Comparison of ENCODE assay signal across 1 cellular context in the genomic region with DNA sequence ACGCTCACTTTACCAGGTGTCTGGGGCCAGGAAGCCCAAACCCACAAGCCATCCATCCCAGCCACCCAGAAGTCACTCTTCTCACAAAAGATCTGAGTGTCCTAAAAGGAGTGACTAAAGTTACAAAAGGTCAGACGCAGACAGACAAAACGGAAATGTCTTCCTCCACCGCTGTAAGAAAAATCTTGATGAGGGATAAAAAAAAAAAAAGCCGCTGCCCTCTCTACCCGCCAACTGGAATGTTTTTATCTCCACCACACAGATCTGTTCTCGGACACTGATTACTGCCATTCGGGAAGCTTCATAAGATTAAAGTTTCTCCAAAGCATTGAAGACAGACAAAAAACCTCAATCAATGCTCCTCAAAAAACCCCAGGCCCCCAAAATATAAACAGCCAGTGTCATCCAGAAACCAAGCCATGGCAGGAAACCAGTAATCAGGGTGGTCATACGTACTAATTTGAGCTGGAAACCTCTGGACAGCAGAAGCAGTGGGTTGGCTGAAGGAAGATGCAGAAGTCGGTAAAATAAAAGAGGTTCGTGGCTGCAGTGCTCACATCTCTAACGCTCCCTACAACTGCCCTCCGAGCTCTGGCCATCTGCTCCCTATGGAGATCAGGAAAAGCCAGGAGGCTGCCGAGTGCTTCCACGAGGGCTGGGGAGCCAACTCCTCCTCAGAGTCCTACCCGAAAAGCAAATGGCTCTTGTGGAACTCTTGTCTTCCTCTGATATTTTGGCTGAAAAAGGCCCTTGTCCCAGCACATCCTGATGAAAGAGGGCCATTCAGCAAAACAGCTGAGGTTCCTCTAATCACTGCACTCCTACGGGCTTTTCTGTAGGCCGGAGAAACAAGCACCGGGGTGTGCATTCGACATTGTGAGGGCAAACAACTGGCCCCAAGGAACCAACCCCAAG.
TF ChIP-seq lines count a peak whose summit lies in the region.

No MANE protein-coding gene starts in this region.

TF ChIP-seq in SK-N-SH, 30 proteins besides CTCF, POLR2A, EP300 and RAD21 (continued from another document):
- TF ChIP-seq, protein P1, sequence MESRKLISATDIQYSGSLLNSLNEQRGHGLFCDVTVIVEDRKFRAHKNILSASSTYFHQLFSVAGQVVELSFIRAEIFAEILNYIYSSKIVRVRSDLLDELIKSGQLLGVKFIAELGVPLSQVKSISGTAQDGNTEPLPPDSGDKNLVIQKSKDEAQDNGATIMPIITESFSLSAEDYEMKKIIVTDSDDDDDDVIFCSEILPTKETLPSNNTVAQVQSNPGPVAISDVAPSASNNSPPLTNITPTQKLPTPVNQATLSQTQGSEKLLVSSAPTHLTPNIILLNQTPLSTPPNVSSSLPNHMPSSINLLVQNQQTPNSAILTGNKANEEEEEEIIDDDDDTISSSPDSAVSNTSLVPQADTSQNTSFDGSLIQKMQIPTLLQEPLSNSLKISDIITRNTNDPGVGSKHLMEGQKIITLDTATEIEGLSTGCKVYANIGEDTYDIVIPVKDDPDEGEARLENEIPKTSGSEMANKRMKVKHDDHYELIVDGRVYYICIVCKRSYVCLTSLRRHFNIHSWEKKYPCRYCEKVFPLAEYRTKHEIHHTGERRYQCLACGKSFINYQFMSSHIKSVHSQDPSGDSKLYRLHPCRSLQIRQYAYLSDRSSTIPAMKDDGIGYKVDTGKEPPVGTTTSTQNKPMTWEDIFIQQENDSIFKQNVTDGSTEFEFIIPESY (IDR thresholded peaks at IDR 0.05; ENCODE audit: borderline replicate concordance, low read depth): no peak
- TF ChIP-seq, protein P2, sequence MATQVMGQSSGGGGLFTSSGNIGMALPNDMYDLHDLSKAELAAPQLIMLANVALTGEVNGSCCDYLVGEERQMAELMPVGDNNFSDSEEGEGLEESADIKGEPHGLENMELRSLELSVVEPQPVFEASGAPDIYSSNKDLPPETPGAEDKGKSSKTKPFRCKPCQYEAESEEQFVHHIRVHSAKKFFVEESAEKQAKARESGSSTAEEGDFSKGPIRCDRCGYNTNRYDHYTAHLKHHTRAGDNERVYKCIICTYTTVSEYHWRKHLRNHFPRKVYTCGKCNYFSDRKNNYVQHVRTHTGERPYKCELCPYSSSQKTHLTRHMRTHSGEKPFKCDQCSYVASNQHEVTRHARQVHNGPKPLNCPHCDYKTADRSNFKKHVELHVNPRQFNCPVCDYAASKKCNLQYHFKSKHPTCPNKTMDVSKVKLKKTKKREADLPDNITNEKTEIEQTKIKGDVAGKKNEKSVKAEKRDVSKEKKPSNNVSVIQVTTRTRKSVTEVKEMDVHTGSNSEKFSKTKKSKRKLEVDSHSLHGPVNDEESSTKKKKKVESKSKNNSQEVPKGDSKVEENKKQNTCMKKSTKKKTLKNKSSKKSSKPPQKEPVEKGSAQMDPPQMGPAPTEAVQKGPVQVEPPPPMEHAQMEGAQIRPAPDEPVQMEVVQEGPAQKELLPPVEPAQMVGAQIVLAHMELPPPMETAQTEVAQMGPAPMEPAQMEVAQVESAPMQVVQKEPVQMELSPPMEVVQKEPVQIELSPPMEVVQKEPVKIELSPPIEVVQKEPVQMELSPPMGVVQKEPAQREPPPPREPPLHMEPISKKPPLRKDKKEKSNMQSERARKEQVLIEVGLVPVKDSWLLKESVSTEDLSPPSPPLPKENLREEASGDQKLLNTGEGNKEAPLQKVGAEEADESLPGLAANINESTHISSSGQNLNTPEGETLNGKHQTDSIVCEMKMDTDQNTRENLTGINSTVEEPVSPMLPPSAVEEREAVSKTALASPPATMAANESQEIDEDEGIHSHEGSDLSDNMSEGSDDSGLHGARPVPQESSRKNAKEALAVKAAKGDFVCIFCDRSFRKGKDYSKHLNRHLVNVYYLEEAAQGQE (IDR thresholded peaks at IDR 0.05; ENCODE audit: low read depth, low read length): no peak
- TF ChIP-seq TAF1 (IDR thresholded peaks at IDR 0.05; ENCODE audit: borderline replicate concordance, low read depth, low read length): no peak
- TF ChIP-seq, protein P3, sequence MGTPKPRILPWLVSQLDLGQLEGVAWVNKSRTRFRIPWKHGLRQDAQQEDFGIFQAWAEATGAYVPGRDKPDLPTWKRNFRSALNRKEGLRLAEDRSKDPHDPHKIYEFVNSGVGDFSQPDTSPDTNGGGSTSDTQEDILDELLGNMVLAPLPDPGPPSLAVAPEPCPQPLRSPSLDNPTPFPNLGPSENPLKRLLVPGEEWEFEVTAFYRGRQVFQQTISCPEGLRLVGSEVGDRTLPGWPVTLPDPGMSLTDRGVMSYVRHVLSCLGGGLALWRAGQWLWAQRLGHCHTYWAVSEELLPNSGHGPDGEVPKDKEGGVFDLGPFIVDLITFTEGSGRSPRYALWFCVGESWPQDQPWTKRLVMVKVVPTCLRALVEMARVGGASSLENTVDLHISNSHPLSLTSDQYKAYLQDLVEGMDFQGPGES (IDR thresholded peaks at IDR 0.05; ENCODE audit: low read depth, low read length): no peak
- TF ChIP-seq NFIC (IDR thresholded peaks at IDR 0.05; ENCODE audit: borderline replicate concordance): peak; percentile 33; the same call in 1 of the 2 replicates
- TF ChIP-seq, protein P4, sequence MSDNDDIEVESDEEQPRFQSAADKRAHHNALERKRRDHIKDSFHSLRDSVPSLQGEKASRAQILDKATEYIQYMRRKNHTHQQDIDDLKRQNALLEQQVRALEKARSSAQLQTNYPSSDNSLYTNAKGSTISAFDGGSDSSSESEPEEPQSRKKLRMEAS (IDR thresholded peaks at IDR 0.05; ENCODE audit: low read depth): no peak
- TF ChIP-seq JUND (IDR thresholded peaks at IDR 0.05): no peak
- TF ChIP-seq SIN3A (IDR thresholded peaks at IDR 0.05; ENCODE audit: borderline replicate concordance, low read depth, low read length): no peak
- TF ChIP-seq ELF1 (IDR thresholded peaks at IDR 0.05): no peak
- TF ChIP-seq GABPA (IDR thresholded peaks at IDR 0.05; ENCODE audit: low read depth): no peak
- TF ChIP-seq RCOR1 (IDR thresholded peaks at IDR 0.05; ENCODE audit: low read length): no peak
- no peak for TF ChIP-seq TEAD4 (IDR thresholded peaks at IDR 0.05; ENCODE audit: borderline replicate concordance, insufficient read depth)
- no peak for TF ChIP-seq CHD2 (IDR thresholded peaks at IDR 0.05; ENCODE audit: low read length, partially characterized antibody)
- TF ChIP-seq MXI1 (IDR thresholded peaks at IDR 0.05; ENCODE audit: low read depth, low read length): no peak
- TF ChIP-seq, protein P5, sequence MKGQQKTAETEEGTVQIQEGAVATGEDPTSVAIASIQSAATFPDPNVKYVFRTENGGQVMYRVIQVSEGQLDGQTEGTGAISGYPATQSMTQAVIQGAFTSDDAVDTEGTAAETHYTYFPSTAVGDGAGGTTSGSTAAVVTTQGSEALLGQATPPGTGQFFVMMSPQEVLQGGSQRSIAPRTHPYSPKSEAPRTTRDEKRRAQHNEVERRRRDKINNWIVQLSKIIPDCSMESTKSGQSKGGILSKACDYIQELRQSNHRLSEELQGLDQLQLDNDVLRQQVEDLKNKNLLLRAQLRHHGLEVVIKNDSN (IDR thresholded peaks at IDR 0.05; ENCODE audit: borderline replicate concordance, low read depth): no peak
- TF ChIP-seq FOSL2 (IDR thresholded peaks at IDR 0.05; ENCODE audit: borderline replicate concordance, low read depth): no peak
- TF ChIP-seq RXRA (IDR thresholded peaks at IDR 0.05; ENCODE audit: borderline replicate concordance, low read depth): peak; percentile 58; the same call in 1 of the 2 replicates
- TF ChIP-seq NRF1 (IDR thresholded peaks at IDR 0.05; ENCODE audit: low read depth, low read length): no peak
